ENCODE assay signal across 8 cellular contexts in the genomic region with DNA sequence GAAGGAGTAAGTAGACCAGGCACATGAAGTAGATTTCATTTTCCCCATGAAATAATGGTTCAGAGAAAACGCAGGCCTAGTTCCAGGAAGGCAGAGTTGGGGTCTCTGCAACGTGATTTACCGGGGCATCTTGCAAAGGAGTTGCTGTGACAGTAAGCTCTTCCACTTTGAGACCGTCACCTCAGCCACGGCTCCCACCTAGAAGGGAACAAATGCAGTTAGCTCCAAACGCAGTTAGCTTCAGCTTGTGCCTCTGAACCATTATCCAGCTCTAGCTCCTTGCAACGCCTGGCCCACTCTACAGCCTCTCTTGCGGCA. TPM values are rescaled to one million over a fixed set of nuclear protein-coding genes. Genes with fewer than 3 reads are reported as not detected.
A peak's percentile ranks its signal among the peaks of the same experiment; 100 is the strongest.
DNase-seq lines count a peak whose midpoint lies in the region; ATAC-seq and TF ChIP-seq lines count a peak whose summit lies in the region.

No MANE protein-coding gene starts in this region.

- peak overlapping the region; percentile 87; the same call in 1 of the 2 replicates for H2AFZ ChIP-seq in PC-3 (ENCODE audit: low read length)

- H3K36me3 Mint-ChIP-seq in CD4-positive, alpha-beta memory T cell = peaks cover 38 to 53% of the 10 kb centered on the region in 2 donors
- peaks cover 22% of the 10 kb centered on the region for H3K36me3 Mint-ChIP-seq in osteocyte (ENCODE audit: unreplicated experiment)

- H3K9ac ChIP-seq in PC-3 (ENCODE audit: low read length) = peak overlapping the region; percentile 99

- TF ChIP-seq CTCF in PC-3 (conservative IDR thresholded peaks at IDR 0.05; ENCODE audit: low read depth, low read length) = no peak
- no peak for TF ChIP-seq CTCF in osteocyte (IDR thresholded peaks at IDR 0.05)

- no peaks in the 10 kb centered on the region for H3K9me3 ChIP-seq in CD4-positive, alpha-beta memory T cell (ENCODE audit: control insufficient read depth in 1 of 2, low read length in 2 of 2)
- no peaks in the 10 kb centered on the region for H3K9me3 ChIP-seq in PC-3 (ENCODE audit: low read length)

- H3K27ac Mint-ChIP-seq in CD4-positive, alpha-beta memory T cell = peak overlapping the region; percentile 98 to 100 (median 99)
- H3K27ac Mint-ChIP-seq in osteocyte (ENCODE audit: unreplicated experiment) = peak overlapping the region; percentile 98

- H4K20me1 ChIP-seq in PC-3 (ENCODE audit: low read length) = peaks cover 35% of the 10 kb centered on the region

- intact Hi-C loops in CD4-positive, alpha-beta memory T cell (cut with micrococcal nuclease) = loop anchor here (1.0 to 5.0 kb wide), 5 partner anchors 9 to 239 kb away; a partner anchor contains a TSS
- intact Hi-C loops in PC-3 (cut with micrococcal nuclease) = loop anchor here (1.0 to 5.0 kb wide), 2 partner anchors 99 to 125 kb away; a partner anchor contains a TSS
- intact Hi-C loops in posterior cingulate gyrus (cut with DNase I) = loop anchor here (2.0 to 10.0 kb wide), 2 partner anchors 15 to 131 kb away; a partner anchor contains a TSS

- CTCF ChIA-PET in CD4-positive, alpha-beta memory T cell (lab: Charles Lee; ENCODE audit: partially characterized antibody) = interaction anchor here (0.6 to 1.4 kb wide), 5 partner anchors 11 to 150 kb away, joined by 3 to 10 read pairs (median 4); no protein-coding TSS in a partner anchor
- CTCF ChIA-PET in PC-3 (lab: Charles Lee) = interaction anchor here (0.6 to 1.3 kb wide), 2 partner anchors 13 to 124 kb away, joined by 5 to 14 read pairs; no protein-coding TSS in a partner anchor

- H3K4me1 ChIP-seq in CD4-positive, alpha-beta memory T cell (ENCODE audit: insufficient read depth, low read length) = peaks cover 60% of the 10 kb centered on the region
- H3K4me1 ChIP-seq in PC-3 (ENCODE audit: insufficient read depth, low read length) = peaks cover 19% of the 10 kb centered on the region

- peaks cover 40 to 70% (median 54%) of the 10 kb centered on the region in 4 donors for H3K4me1 Mint-ChIP-seq in CD4-positive, alpha-beta memory T cell
- H3K4me1 Mint-ChIP-seq in osteocyte (ENCODE audit: unreplicated experiment) = peaks cover 38% of the 10 kb centered on the region

- no peaks in the 10 kb centered on the region for H3K27me3 ChIP-seq in CD4-positive, alpha-beta memory T cell (ENCODE audit: insufficient read depth, low read length)
- H3K27me3 ChIP-seq in PC-3 (ENCODE audit: low read length) = no peaks in the 10 kb centered on the region

- H3F3A ChIP-seq in PC-3 (ENCODE audit: low read length, unreplicated experiment) = peaks cover 13% of the 10 kb centered on the region

- peaks cover 39% of the 10 kb centered on the region for H3K79me2 ChIP-seq in PC-3 (ENCODE audit: low read length)

- BruUV-seq in PC-3 (replicated peaks; lab: Mats Ljungman, UMichigan) = no TSS peak

- peak overlapping the region; percentile 99 for H3K4me2 ChIP-seq in PC-3 (ENCODE audit: low read length)

- peaks cover 0 to 3% (median 0%) of the 10 kb centered on the region in 8 donors for H3K9me3 Mint-ChIP-seq in CD4-positive, alpha-beta memory T cell
- no peaks in the 10 kb centered on the region for H3K9me3 Mint-ChIP-seq in osteocyte (ENCODE audit: unreplicated experiment)

- peak overlapping the region; percentile 98 for H3K27ac ChIP-seq in CD4-positive, alpha-beta memory T cell (ENCODE audit: low read depth, low read length)
- H3K27ac ChIP-seq in PC-3 (ENCODE audit: low read length) (peak overlapping the region; percentile 69), epithelial cell of prostate (peak overlapping the region; percentile 71)

- peak overlapping the region; percentile 53 to 76 for H3K4me3 ChIP-seq in CD4-positive, alpha-beta memory T cell (ENCODE audit: low read length in 2 of 2)
- peak overlapping the region; percentile 92 for H3K4me3 ChIP-seq in PC-3 (ENCODE audit: low read length)

- POLR2A ChIA-PET in CD4-positive, alpha-beta memory T cell (lab: Charles Lee; ENCODE audit: partially characterized antibody) = interaction anchor here (0.6 to 21.9 kb wide), 5 partner anchors 8 to 125 kb away, joined by 6 to 551 read pairs (median 96); a partner anchor contains a TSS
- POLR2A ChIA-PET in PC-3 (lab: Charles Lee; ENCODE audit: unreplicated experiment) = interaction anchor here (0.6 to 1.4 kb wide), 3 partner anchors 14 to 645 kb away, joined by 3 to 18 read pairs (median 4); a partner anchor contains a TSS

- H3K4me3 Mint-ChIP-seq in CD4-positive, alpha-beta memory T cell = peak overlapping the region; percentile 95 to 98 (median 96)
- peak overlapping the region; percentile 88 for H3K4me3 Mint-ChIP-seq in osteocyte (ENCODE audit: unreplicated experiment)

- no peak for ATAC-seq in PC-3
- ATAC-seq in GM19455 (IDR thresholded peaks at IDR 0.05; ENCODE audit: unreplicated experiment) = no peak

- H3K27me3 Mint-ChIP-seq in CD4-positive, alpha-beta memory T cell = no peaks in the 10 kb centered on the region
- H3K27me3 Mint-ChIP-seq in osteocyte (ENCODE audit: unreplicated experiment) = no peaks in the 10 kb centered on the region

- no peak for DNase-seq in CD4-positive, alpha-beta memory T cell
- DNase-seq in PC-3 = no peak
- DNase-seq in epithelial cell of prostate (ENCODE audit: low read depth, low spot score) = no peak
- no peak for DNase-seq in osteocyte (ENCODE audit: extremely low spot score, unreplicated experiment)
- DNase-seq in posterior cingulate gyrus = no peak
- no peak for DNase-seq in stimulated activated CD4-positive, alpha-beta T cell treated with anti-CD3 and anti-CD28 coated beads, Interleukin-2, amount 100 ng/mL, for 24 hours
- DNase-seq in NCI-H345 treated with DMSO at 0.1 percent for 48 hours (lab: John Stamatoyannopoulos, UW; ENCODE audit: unreplicated experiment) = no peak

- no peaks in the 10 kb centered on the region for H3K9me2 ChIP-seq in PC-3 (replicated peaks; ENCODE audit: low read length)

- peaks cover 30% of the 10 kb centered on the region for H3K36me3 ChIP-seq in CD4-positive, alpha-beta memory T cell (ENCODE audit: insufficient read depth, low read length)
- peaks cover 37% of the 10 kb centered on the region for H3K36me3 ChIP-seq in PC-3 (ENCODE audit: low read depth, low read length)

RNA-seq across cellular contexts. Expression of a gene that starts 7.0 kb away (rescaled TPM):
- 10 to 100 TPM; 92.9 to 94.2 TPM for total RNA-seq in CD4-positive, alpha-beta memory T cell
- 100 to 1,000 TPM; 143 to 168 TPM for polyA plus RNA-seq in CD4-positive, alpha-beta memory T cell
- total RNA-seq in PC-3 (2014; rRNA removed) (0.11 and 0.17 TPM in 2 replicates), osteocyte (0.05 TPM in 1 of 2 replicates, not detected in the other)

RNA-seq across cellular contexts. Expression of a gene that starts 14.1 kb away (rescaled TPM):
- 100 to 1,000 TPM; 192 to 200 TPM for total RNA-seq in CD4-positive, alpha-beta memory T cell
- polyA plus RNA-seq in CD4-positive, alpha-beta memory T cell = 10 to 100 TPM; 82.1 to 91.9 TPM
- total RNA-seq in PC-3 (2014; rRNA removed) (56.6 and 61.5 TPM in 2 replicates), osteocyte (41.4 and 42.3 TPM in 2 replicates)

Comparison
In these comparisons a context has a peak if more than half of its experiments do, and no peak if none do; other contexts are left out.
1. RNA of a gene that starts 7.0 kb away (total RNA-seq): 92.9 to 94.2 TPM in CD4-positive, alpha-beta memory T cell; 0.11 to 0.17 TPM in PC-3 and 0.05 TPM in osteocyte; every median in the first group is over 10 times any median in the second.
2. Peak in every context shown above with its lines, with median percentiles within 50 percentile points of each other: H3K27ac ChIP-seq.